8 cellular contexts compared by ENCODE assay signal in the genomic region with DNA sequence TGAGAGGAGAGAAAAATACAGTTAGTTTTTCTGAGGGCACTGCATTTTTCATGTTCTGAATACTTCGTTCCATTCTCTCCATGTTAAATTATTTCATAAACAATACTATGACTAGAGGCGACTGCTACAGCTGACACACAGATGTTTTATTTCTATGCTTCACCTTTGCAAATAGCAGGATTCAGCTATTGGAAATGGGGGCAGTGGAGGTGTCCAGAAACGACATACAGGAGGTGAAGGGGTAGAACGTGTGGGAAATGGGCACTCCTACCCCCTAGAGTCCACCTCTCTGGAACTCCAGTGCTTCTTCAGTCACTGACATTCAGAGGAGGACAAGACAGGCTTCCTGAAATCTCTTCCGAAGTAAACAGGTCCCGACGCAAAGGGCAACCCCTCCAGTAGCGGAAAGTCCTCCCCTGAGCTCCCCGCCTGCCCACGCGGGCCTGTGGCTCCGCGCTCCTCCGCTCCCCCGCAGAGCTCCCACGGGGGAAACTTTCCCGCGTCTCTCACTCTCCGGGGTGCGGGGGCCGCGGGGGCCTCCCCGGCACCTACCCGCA. TPM values are rescaled to one million over a fixed set of nuclear protein-coding genes. Genes with fewer than 3 reads are reported as not detected.
A peak's percentile ranks its signal among the peaks of the same experiment; 100 is the strongest.
DNase-seq lines count a peak whose midpoint lies in the region; ATAC-seq and TF ChIP-seq lines count a peak whose summit lies in the region.

No MANE protein-coding gene starts in this region.

- intact Hi-C loops in adrenal gland (cut with DNase I), result no loop called here

- H3K9ac ChIP-seq in iPS-20b (ENCODE audit: low read depth, low read length) (no peak overlapping the region), smooth muscle cell (ENCODE audit: low read depth) (peak overlapping the region; percentile 57)

- no peaks in the 10 kb centered on the region for H3K9me3 ChIP-seq in BE2C
- H3K9me3 ChIP-seq in MG63, result no peaks in the 10 kb centered on the region
- H3K9me3 ChIP-seq in adrenal gland (replicated peaks in 1 of 3), result no peaks in the 10 kb centered on the region
- no peaks in the 10 kb centered on the region for H3K9me3 ChIP-seq in iPS-20b (ENCODE audit: insufficient read depth, low read depth, low read length)
- no peaks in the 10 kb centered on the region for H3K9me3 ChIP-seq in smooth muscle cell (replicated peaks; ENCODE audit: low read depth)

- peak; percentile 30 for ATAC-seq in GM19452 (IDR thresholded peaks at IDR 0.05; ENCODE audit: unreplicated experiment)

- H3K4me1 ChIP-seq in BE2C (peaks cover 5% of the 10 kb centered on the region), adrenal gland (replicated peaks in 1 of 2) (peaks cover 6 to 25% of the 10 kb centered on the region in 2 donors), iPS-20b (ENCODE audit: insufficient read depth, low read length) (peaks cover 9% of the 10 kb centered on the region), smooth muscle cell (ENCODE audit: low read depth) (peaks cover 8% of the 10 kb centered on the region)

- TF ChIP-seq CTCF in BE2C (IDR thresholded peaks at IDR 0.05; ENCODE audit: low read depth, low read length) (no peak), adrenal gland (IDR thresholded peaks at IDR 0.05) (no peak), smooth muscle cell (IDR thresholded peaks at IDR 0.05; ENCODE audit: borderline replicate concordance, insufficient read depth, poor library complexity, severe bottlenecking) (no peak)

- H3K79me2 ChIP-seq in smooth muscle cell (ENCODE audit: low read depth), result no peaks in the 10 kb centered on the region

- peak overlapping the region; percentile 98 for H2AFZ ChIP-seq in smooth muscle cell (ENCODE audit: low read depth)

- H4K20me1 ChIP-seq in smooth muscle cell (ENCODE audit: low read depth), result no peaks in the 10 kb centered on the region

- WGBS in adrenal gland, 4 donors, result 0 to 3% (median 1%) methylated on average over 10 to 24 of the region's 24 CpGs
- 4% methylated on average over 17 of the region's 24 CpGs for WGBS in smooth muscle cell (ENCODE audit: low lambda C conversion rate)

- H3F3A ChIP-seq in smooth muscle cell (ENCODE audit: low read depth), result no peaks in the 10 kb centered on the region

- H3K36me3 ChIP-seq in BE2C (no peaks in the 10 kb centered on the region), MG63 (no peaks in the 10 kb centered on the region), adrenal gland (replicated peaks in 1 of 2) (no peaks in the 10 kb centered on the region), iPS-20b (ENCODE audit: insufficient read depth, low read depth, low read length) (no peaks in the 10 kb centered on the region), smooth muscle cell (ENCODE audit: low read depth) (no peaks in the 10 kb centered on the region)

- H3K27me3 ChIP-seq in BE2C (no peaks in the 10 kb centered on the region), MG63 (no peaks in the 10 kb centered on the region), adrenal gland (no peaks in the 10 kb centered on the region), iPS-20b (ENCODE audit: insufficient read depth, low read length) (peaks cover 24% of the 10 kb centered on the region), smooth muscle cell (ENCODE audit: low read depth) (peaks cover 23% of the 10 kb centered on the region)

- peak overlapping the region; percentile 84 to 95 (median 90) for H3K27ac ChIP-seq in adrenal gland
- no peak overlapping the region for H3K27ac ChIP-seq in iPS-20b (ENCODE audit: low read length)
- peak overlapping the region; percentile 67 for H3K27ac ChIP-seq in smooth muscle cell (ENCODE audit: low read depth)

- DNase-seq in BE2C (no peak), MG63 (peak; percentile 43), adrenal gland (no peak), smooth muscle cell (lab: John Stamatoyannopoulos, UW; ENCODE audit: unreplicated experiment) (no peak), D341Med (ENCODE audit: low spot score) (no peak), foreskin melanocyte (no peak)

- H3K4me3 ChIP-seq in BE2C (ENCODE audit: low read depth, low read length) (peak overlapping the region; percentile 73), MG63 (peak overlapping the region; percentile 93), adrenal gland (peak overlapping the region; percentile 77 to 96 (median 90)), iPS-20b (ENCODE audit: low read length) (peak overlapping the region; percentile 87), smooth muscle cell (peak overlapping the region; percentile 95)

- no peak for TF ChIP-seq POLR2A in adrenal gland (IDR thresholded peaks at IDR 0.05)

- peak overlapping the region; percentile 97 for H3K4me2 ChIP-seq in smooth muscle cell

RNA-seq across cellular contexts. Expression of gene DPYD, which starts 0.5 kb away (rescaled TPM):
- 9.9 TPM for polyA plus RNA-seq in BE2C (2012; ENCODE audit: insufficient read depth, insufficient read length, low read depth)
- total RNA-seq in MG63 (2014; rRNA removed; shearing (Covaris generic); ENCODE audit: low replicate concordance), result 24.5 and 30.3 TPM in 2 replicates
- 10 to 100 TPM; 27.4 to 73.1 (median 37.1) TPM for total RNA-seq in adrenal gland
- 10 to 100 TPM in 1 of 3 donors, 1 to 10 TPM in 2; 6.6 to 14.9 (median 8.1) TPM for polyA plus RNA-seq in adrenal gland
- 1.8 and 3.8 TPM in 2 replicates for total RNA-seq in smooth muscle cell
- polyA plus RNA-seq in smooth muscle cell, result 0.38 and 2.0 TPM in 2 replicates
